8 cellular contexts compared by ENCODE assay signal in the genomic region with DNA sequence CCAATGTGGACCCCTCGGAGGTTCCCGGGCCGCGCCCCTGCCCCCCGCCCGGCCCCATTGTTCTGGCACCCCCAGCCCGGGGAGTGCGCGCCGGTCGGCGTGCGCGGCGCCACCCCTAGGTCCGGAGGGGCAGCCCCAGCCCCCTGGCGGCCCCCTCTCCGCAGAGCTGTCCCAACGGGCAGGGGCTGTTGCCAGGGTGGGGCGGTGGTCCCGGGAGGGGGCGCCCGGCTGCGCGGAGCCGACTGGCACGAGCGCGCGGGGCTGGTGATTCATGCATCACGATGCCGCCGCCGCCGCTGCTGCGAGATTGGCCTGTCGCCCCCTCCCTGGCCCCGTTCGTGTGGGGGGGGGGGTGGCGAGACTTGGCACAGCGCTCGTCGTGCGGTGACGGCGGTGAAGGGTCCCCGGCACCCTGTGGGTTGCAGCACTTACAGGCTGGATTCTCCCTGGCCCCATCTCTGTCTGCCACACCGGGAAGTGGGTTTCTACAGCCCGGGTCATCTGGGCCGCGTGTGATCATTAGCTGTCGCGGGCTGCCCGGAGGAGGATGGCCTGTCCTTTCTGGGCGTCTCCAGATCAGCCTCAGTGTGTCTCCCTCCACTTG. TPM values are rescaled to one million over a fixed set of nuclear protein-coding genes. Genes with fewer than 3 reads are reported as not detected.
DNase-seq lines count a peak whose midpoint lies in the region; ATAC-seq and TF ChIP-seq lines count a peak whose summit lies in the region.

No MANE protein-coding gene starts in this region.

- no peaks in the 10 kb centered on the region for H3K27me3 Mint-ChIP-seq in neural crest cell (ENCODE audit: low read depth)

- TF ChIP-seq EP300 in tibial nerve (IDR thresholded peaks at IDR 0.05), result no peak

- peaks cover 2% of the 10 kb centered on the region for H3K36me3 Mint-ChIP-seq in neural crest cell (ENCODE audit: low read depth)

- 0 to 3% methylated on average over 23 to 27 of the region's 55 CpGs for WGBS in tibial nerve, 2 donors

- peak; percentile 25 for TF ChIP-seq CTCF in neural crest cell (conservative IDR thresholded peaks at IDR 0.05)
- no peak for TF ChIP-seq CTCF in tibial nerve (IDR thresholded peaks at IDR 0.05)

- H3K9me3 Mint-ChIP-seq in neural crest cell, result no peaks in the 10 kb centered on the region

- H3K4me1 ChIP-seq in tibial nerve, result peaks cover 0 to 26% (median 12%) of the 10 kb centered on the region in 4 donors

- ATAC-seq in GM19023 (IDR thresholded peaks at IDR 0.05; ENCODE audit: unreplicated experiment), result no peak

- no peak overlapping the region for H3K27ac Mint-ChIP-seq in neural crest cell (ENCODE audit: unreplicated experiment)

- DNase-seq in NCI-H146 (lab: John Stamatoyannopoulos, UW) (peak; percentile 21), NCI-H146 treated with DMSO at 0.1 percent for 48 hours (lab: John Stamatoyannopoulos, UW; ENCODE audit: unreplicated experiment) (no peak), epidermal melanocyte (ENCODE audit: insufficient read length, low spot score) (peak; percentile 59), neural crest cell (ENCODE audit: low read depth, low spot score) (no peak), tibial nerve (ENCODE audit: low spot score in 2 of 2) (no peak), NCI-H2171 treated with DMSO at 0.1 percent for 48 hours (lab: John Stamatoyannopoulos, UW) (no peak)
- peak; percentile 33 to 42 for DNase-seq in activated CD8-positive, alpha-beta memory T cell treated with anti-CD3 and anti-CD28 coated beads for 4 hours (ENCODE audit: low read depth in 2 of 2)

- H3K9me3 ChIP-seq in tibial nerve, result no peaks in the 10 kb centered on the region

- H3K4me3 ChIP-seq in tibial nerve, result peak overlapping the region; percentile 45 to 79 (median 56)

- no peak for TF ChIP-seq POLR2A in tibial nerve (IDR thresholded peaks at IDR 0.05)

- peak overlapping the region; percentile 94 for H3K4me3 Mint-ChIP-seq in neural crest cell

- H3K4me1 Mint-ChIP-seq in neural crest cell, result peaks cover 22% of the 10 kb centered on the region

- H3K27ac ChIP-seq in tibial nerve, result peak overlapping the region in 3 of 4 donors; percentile 32 to 77 (median 40)

- no peaks in the 10 kb centered on the region for H3K27me3 ChIP-seq in tibial nerve

- no peaks in the 10 kb centered on the region for H3K36me3 ChIP-seq in tibial nerve

RNA-seq across cellular contexts. Expression of a gene that starts 0.8 kb away (rescaled TPM):
- total RNA-seq in neural crest cell, result 60.1 and 67.8 TPM in 2 replicates
- total RNA-seq in tibial nerve, result 10 to 100 TPM in 2 of 4 donors, 1 to 10 TPM in 2; 5.7 to 10.7 (median 9.7) TPM

Comparison
In these comparisons a context has a peak if more than half of its experiments do, and no peak if none do; other contexts are left out.
1. DNase-seq: peak in NCI-H146 (single experiment), activated CD8-positive, alpha-beta memory T cell treated with anti-CD3 and anti-CD28 coated beads for 4 hours (2 of 2) and epidermal melanocyte (single experiment); none in NCI-H146 treated with DMSO at 0.1 percent for 48 hours (single experiment), neural crest cell (single experiment), tibial nerve (0 of 2) and NCI-H2171 treated with DMSO at 0.1 percent for 48 hours (single experiment).